ENCODE assay signal across 11 cellular contexts in the genomic region with DNA sequence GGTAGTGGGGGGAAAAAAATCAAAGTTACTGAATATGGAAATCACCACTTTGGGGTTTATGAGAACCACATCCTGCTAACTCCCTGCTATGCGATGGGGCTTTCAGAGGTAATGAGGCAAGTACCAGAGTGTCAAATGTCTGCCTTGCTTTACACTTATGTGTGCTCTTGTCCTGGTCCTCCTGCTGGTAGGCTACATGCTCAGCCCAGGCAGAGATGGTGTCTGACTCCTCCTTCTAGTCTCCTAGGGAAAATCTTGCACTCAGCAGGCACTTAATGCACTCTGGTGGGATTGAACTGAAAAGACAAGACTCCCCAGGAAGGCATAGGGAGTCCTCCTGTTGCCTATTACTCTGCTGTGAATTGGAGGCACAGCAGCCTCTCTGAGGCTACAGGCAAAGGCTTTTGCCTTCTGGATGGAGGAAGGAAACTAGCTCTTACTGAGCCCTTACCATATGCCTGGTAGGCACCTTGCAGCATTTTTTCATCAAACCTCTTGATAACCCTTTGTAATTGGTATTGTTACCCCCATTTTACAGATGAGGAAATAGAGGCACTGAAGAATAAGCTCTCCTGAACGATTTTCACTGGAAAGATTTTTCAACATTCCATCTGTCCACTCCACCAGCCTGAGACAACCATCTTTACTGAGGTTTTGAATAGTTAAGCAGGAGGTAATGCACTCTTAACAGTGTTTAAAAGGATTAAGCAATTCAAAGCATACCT.
DNase-seq lines count a peak whose midpoint lies in the region; ATAC-seq and TF ChIP-seq lines count a peak whose summit lies in the region.
"Had no signal": no experiment of that assay in that cellular context is flagged by ENCODE, and none has a peak within 500 bp of the region (broad histone marks: within the 10 kb centered on the region; RNA-seq: fewer than 3 reads in every experiment).

No MANE protein-coding gene starts in this region.

- H3K9me3 ChIP-seq in heart left ventricle = no peaks in the 10 kb centered on the region

- intact Hi-C loops in heart left ventricle (cut with DNase I) = loop anchor here in 1 of 10 donors (5.0 kb wide), 1 partner anchor 146 kb away; no protein-coding TSS in a partner anchor

- H3K4me3 ChIP-seq in heart left ventricle = no peak overlapping the region
- H3K4me3 ChIP-seq: skin epidermis had no signal

- TF ChIP-seq CTCF in GM12873 (IDR thresholded peaks at IDR 0.05; ENCODE audit: insufficient read depth, low read depth, low read length, missing control alignments) (peak; percentile 18), omental fat pad (IDR thresholded peaks at IDR 0.05) (no peak), heart left ventricle (IDR thresholded peaks at IDR 0.05) (no peak)

- no peaks in the 10 kb centered on the region for H3K27me3 ChIP-seq in heart left ventricle

- 49 to 57% (median 54%) methylated on average over 2 of the region's 2 CpGs for WGBS in heart left ventricle, 4 donors

- ATAC-seq in GM19351 (IDR thresholded peaks at IDR 0.05; ENCODE audit: unreplicated experiment) (peak; percentile 95), HG02840 (IDR thresholded peaks at IDR 0.05; ENCODE audit: low FRiP score, unreplicated experiment) (peak; percentile 97), omental fat pad (ENCODE audit: low FRiP score) (no peak), heart left ventricle (no peak)
- ATAC-seq: Right ventricle myocardium inferior had no signal

- no peak for TF ChIP-seq POLR2A in heart left ventricle (IDR thresholded peaks at IDR 0.05)

- no peak overlapping the region for H3K27ac ChIP-seq in heart left ventricle
- H3K27ac ChIP-seq: skin epidermis had no signal

- DNase-seq in M059J (ENCODE audit: low read depth) = peak; percentile 21
- DNase-seq in NCI-H146 treated with DMSO at 0.1 percent for 48 hours (lab: John Stamatoyannopoulos, UW; ENCODE audit: unreplicated experiment) = no peak
- no peak for DNase-seq in cerebellar nuclear complex (lab: John Stamatoyannopoulos, UW)
- no peak for DNase-seq in omental fat pad (ENCODE audit: low spot score)
- no peak for DNase-seq in heart left ventricle
- DNase-seq: HCEC 1CT had no signal

- H3K36me3 ChIP-seq in heart left ventricle = no peaks in the 10 kb centered on the region

- H3K4me1 ChIP-seq in heart left ventricle = peaks cover 0 to 13% (median 1%) of the 10 kb centered on the region in 12 donors

Comparison
In these comparisons a context has a peak if more than half of its experiments do, and no peak if none do; other contexts are left out.
1. ATAC-seq: peak in GM19351 (single experiment) and HG02840 (single experiment); none in omental fat pad (single experiment) and heart left ventricle (0 of 4).